ENCODE assay signal across 17 cellular contexts in genomic region chr2:214057986-214058385, GRCh38.
DNase-seq lines count a peak whose midpoint lies in the region; ATAC-seq and TF ChIP-seq lines count a peak whose summit lies in the region.
"Had no signal": no experiment of that assay in that cellular context is flagged by ENCODE, and none has a peak within 500 bp of the region (broad histone marks: within the 10 kb centered on the region; RNA-seq: fewer than 3 reads in every experiment).

No MANE protein-coding gene starts in this region.

- H3K36me3 ChIP-seq in Loucy (ENCODE audit: insufficient read depth, low read length) (no peaks in the 10 kb centered on the region), kidney epithelial cell (ENCODE audit: control insufficient read depth, insufficient read depth, low read length) (no peaks in the 10 kb centered on the region)
- H3K36me3 ChIP-seq: BE2C; BLaER1 treated with 17β-estradiol and CSF1 and Interleukin-3, amounts not matched to agents 10 nM and 100 nM had no signal

- no peaks in the 10 kb centered on the region for H3K4me1 ChIP-seq in Loucy (ENCODE audit: insufficient read depth, low read length, poor library complexity, severe bottlenecking)
- H3K4me1 ChIP-seq: BE2C; BLaER1 treated with 17β-estradiol and CSF1 and Interleukin-3, amounts not matched to agents 10 nM and 100 nM had no signal

- in situ Hi-C loops in ACHN (cut with HindIII; ENCODE audit: low pct_ligation_motif_present, low pct_unique_long_range_greater_than_20kb, low sequenced_read_pairs) = no loop called here

- DNase-seq in ACHN (peak; percentile 22), kidney epithelial cell (ENCODE audit: low read depth) (no peak), kidney glomerular epithelial cell (lab: John Stamatoyannopoulos, UW) (no peak)
- DNase-seq: AML-193; BE2C; Calu3; CD4-positive, alpha-beta T cell; CD8-positive, alpha-beta memory T cell; DMS53; DMS79 treated with DMSO at 0.1 percent for 48 hours; GM23248; H7; HCEC 1CT had no signal

- H3K9ac ChIP-seq in Loucy (ENCODE audit: low read depth, low read length, poor library complexity, severe bottlenecking) = no peak overlapping the region
- H3K9ac ChIP-seq: BLaER1 treated with 17β-estradiol and CSF1 and Interleukin-3, amounts not matched to agents 10 nM and 100 nM; GM23248 had no signal

- no peaks in the 10 kb centered on the region for H3K27me3 ChIP-seq in Loucy (ENCODE audit: insufficient read depth, low read length, poor library complexity, severe bottlenecking)
- no peaks in the 10 kb centered on the region for H3K27me3 ChIP-seq in kidney epithelial cell (ENCODE audit: control insufficient read depth, insufficient read depth, low read length)
- H3K27me3 ChIP-seq: BE2C; BLaER1 treated with 17β-estradiol and CSF1 and Interleukin-3, amounts not matched to agents 10 nM and 100 nM had no signal

- H3F3A ChIP-seq in Loucy (ENCODE audit: low read depth) = no peaks in the 10 kb centered on the region

- H3K4me3 ChIP-seq in Loucy (ENCODE audit: low read length, poor library complexity, severe bottlenecking) (no peak overlapping the region), kidney epithelial cell (ENCODE audit: low read depth, low read length) (no peak overlapping the region)
- H3K4me3 ChIP-seq: BLaER1 treated with 17β-estradiol and CSF1 and Interleukin-3, amounts not matched to agents 10 nM and 100 nM; GM23248 had no signal

- ATAC-seq in GM19023 (IDR thresholded peaks at IDR 0.05; ENCODE audit: unreplicated experiment) = no peak
- no peak for ATAC-seq in HG03139 (IDR thresholded peaks at IDR 0.05; ENCODE audit: unreplicated experiment)

- TF ChIP-seq CTCF in Loucy (conservative IDR thresholded peaks at IDR 0.05; ENCODE audit: low read length) (no peak), kidney epithelial cell (IDR thresholded peaks at IDR 0.05; ENCODE audit: insufficient read depth, low read length, poor library complexity, severe bottlenecking) (peak; percentile 25)

- peak overlapping the region; percentile 33; the same call in 1 of the 2 replicates for H2AFZ ChIP-seq in Loucy (ENCODE audit: low read length)
- H2AFZ ChIP-seq: GM23248 had no signal

- no peaks in the 10 kb centered on the region for H3K9me2 ChIP-seq in Loucy (replicated peaks; ENCODE audit: low read depth, low read length)

- no peaks in the 10 kb centered on the region for H3K9me3 ChIP-seq in Loucy (ENCODE audit: insufficient read depth, low read depth, low read length)
- H3K9me3 ChIP-seq: BE2C; BLaER1 treated with 17β-estradiol and CSF1 and Interleukin-3, amounts not matched to agents 10 nM and 100 nM had no signal

- H4K20me1 ChIP-seq in Loucy (ENCODE audit: insufficient read depth, low read length, poor library complexity, severe bottlenecking) = no peaks in the 10 kb centered on the region
- H4K20me1 ChIP-seq: BLaER1 treated with 17β-estradiol and CSF1 and Interleukin-3, amounts not matched to agents 10 nM and 100 nM had no signal

- no peaks in the 10 kb centered on the region for H3K79me2 ChIP-seq in Loucy (ENCODE audit: insufficient read depth, low read length)

- no peak overlapping the region for H3K4me2 ChIP-seq in Loucy (ENCODE audit: low read depth, low read length, poor library complexity, severe bottlenecking)
- H3K4me2 ChIP-seq: BLaER1 treated with 17β-estradiol and CSF1 and Interleukin-3, amounts not matched to agents 10 nM and 100 nM had no signal
